ENCODE assay signal across 12 cellular contexts in the genomic region with DNA sequence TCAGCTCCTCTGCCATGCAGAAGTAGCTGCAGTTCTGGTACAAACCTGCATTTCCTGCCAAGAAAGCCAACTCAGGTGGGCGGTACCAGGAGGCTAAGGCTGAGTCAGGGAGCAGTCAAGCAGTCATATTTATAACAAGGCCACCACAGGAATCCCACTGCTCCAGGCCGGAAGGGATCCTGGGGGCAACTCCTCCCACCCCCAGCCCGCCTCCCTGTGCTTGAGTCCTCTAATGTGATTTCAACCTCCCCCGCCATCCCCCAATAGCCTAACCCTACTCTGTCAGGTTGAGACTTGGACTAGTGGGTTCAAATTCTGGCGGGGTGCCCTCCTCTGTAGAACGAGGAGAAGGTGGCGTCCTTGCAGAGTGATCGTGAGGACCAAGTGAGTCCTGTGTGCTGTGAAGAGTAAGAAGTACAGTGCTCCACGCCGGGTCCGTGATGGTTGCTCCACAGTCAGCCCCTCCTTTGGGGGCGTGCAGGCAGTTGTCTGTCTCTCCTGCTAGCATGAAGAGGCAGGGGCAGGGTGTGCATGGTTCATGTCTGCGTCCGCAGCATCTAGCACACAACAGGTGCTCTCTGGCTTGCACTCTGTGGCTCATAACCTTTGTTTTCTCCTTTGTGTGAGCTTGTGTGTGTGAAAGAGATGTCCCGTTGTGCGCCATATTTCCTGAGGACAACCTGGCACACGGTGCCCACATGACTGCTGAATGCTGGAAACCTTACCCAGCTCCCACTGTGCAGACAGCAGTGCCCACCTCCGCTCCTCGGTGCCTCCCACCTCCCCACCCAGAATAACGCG.
DNase-seq lines count a peak whose midpoint lies in the region; ATAC-seq and TF ChIP-seq lines count a peak whose summit lies in the region.
"Had no signal": no experiment of that assay in that cellular context is flagged by ENCODE, and none has a peak within 500 bp of the region (broad histone marks: within the 10 kb centered on the region; RNA-seq: fewer than 3 reads in every experiment).

No MANE protein-coding gene starts in this region.

- no peaks in the 10 kb centered on the region for H3K36me3 Mint-ChIP-seq in activated CD4-positive, alpha-beta memory T cell treated with anti-CD3 and anti-CD28 coated beads for 36 hours
- H3K36me3 Mint-ChIP-seq: memory B cell had no signal

- CTCF ChIA-PET in activated CD4-positive, alpha-beta memory T cell treated with anti-CD3 and anti-CD28 coated beads for 36 hours (lab: Charles Lee), result interaction anchor here (0.6 kb wide), 1 partner anchor 17 kb away, joined by 3 read pairs; no protein-coding TSS in a partner anchor

- no peaks in the 10 kb centered on the region for H3K9me3 Mint-ChIP-seq in activated CD4-positive, alpha-beta memory T cell treated with anti-CD3 and anti-CD28 coated beads for 36 hours
- H3K9me3 Mint-ChIP-seq: memory B cell had no signal

- H3K27me3 Mint-ChIP-seq in activated CD4-positive, alpha-beta memory T cell treated with anti-CD3 and anti-CD28 coated beads for 36 hours, result no peaks in the 10 kb centered on the region

- TF ChIP-seq CTCF in fibroblast of mammary gland (conservative IDR thresholded peaks at IDR 0.05; ENCODE audit: control insufficient read depth, insufficient read depth, low read depth, low read length) (no peak), retinal pigment epithelial cell (conservative IDR thresholded peaks at IDR 0.05; ENCODE audit: low read depth, low read length) (no peak)

- intact Hi-C loops in activated CD4-positive, alpha-beta memory T cell treated with anti-CD3 and anti-CD28 coated beads for 36 hours (cut with micrococcal nuclease), result no loop called here

- no peaks in the 10 kb centered on the region for H3K4me1 Mint-ChIP-seq in activated CD4-positive, alpha-beta memory T cell treated with anti-CD3 and anti-CD28 coated beads for 36 hours (ENCODE audit: low read depth)
- H3K4me1 Mint-ChIP-seq: memory B cell had no signal

- H3K4me3 ChIP-seq in fibroblast of mammary gland (ENCODE audit: control insufficient read depth, low read depth, low read length) (no peak overlapping the region), retinal pigment epithelial cell (ENCODE audit: low read length) (no peak overlapping the region)

- ATAC-seq in GM19395 (IDR thresholded peaks at IDR 0.05; ENCODE audit: unreplicated experiment), result no peak
- ATAC-seq: activated CD4-positive, CD25-positive, alpha-beta regulatory T cell treated with anti-CD3 and anti-CD28 coated beads, Interleukin-2, amount 50 U/mL, for 24 hours had no signal

- POLR2A ChIA-PET in activated CD4-positive, alpha-beta memory T cell treated with anti-CD3 and anti-CD28 coated beads for 36 hours (lab: Charles Lee), result no interaction called here

- DNase-seq in ELR (ENCODE audit: low read depth), result peak; percentile 94
- DNase-seq in RPMI7951 (ENCODE audit: low read depth), result peak; percentile 85
- DNase-seq in fibroblast of mammary gland (ENCODE audit: low read depth), result peak; percentile 82
- peak; percentile 79 for DNase-seq in retinal pigment epithelial cell (ENCODE audit: low read depth)
- no peak for DNase-seq in globus pallidus (ENCODE audit: low spot score)
- DNase-seq in activated CD4-positive, alpha-beta memory T cell treated with anti-CD3 and anti-CD28 coated beads for 36 hours, result no peak
- no peak for DNase-seq in stimulated activated naive CD4-positive, alpha-beta T cell (lab: John Stamatoyannopoulos, UW)
- DNase-seq: NCI-H510A treated with DMSO at 0.1 percent for 48 hours; stimulated activated CD4-positive, alpha-beta T cell treated with anti-CD3 and anti-CD28 coated beads, Interleukin-4, amount 100 ng/mL, for 1 hour had no signal

- H3K4me3 Mint-ChIP-seq in activated CD4-positive, alpha-beta memory T cell treated with anti-CD3 and anti-CD28 coated beads for 36 hours, result no peak overlapping the region
- H3K4me3 Mint-ChIP-seq: memory B cell had no signal

- no peak overlapping the region for H3K27ac Mint-ChIP-seq in activated CD4-positive, alpha-beta memory T cell treated with anti-CD3 and anti-CD28 coated beads for 36 hours
- H3K27ac Mint-ChIP-seq: memory B cell had no signal

Comparison
In these comparisons a context has a peak if more than half of its experiments do, and no peak if none do; other contexts are left out.
1. DNase-seq: peak in ELR (single experiment), RPMI7951 (single experiment), fibroblast of mammary gland (single experiment) and retinal pigment epithelial cell (single experiment); none in globus pallidus (single experiment), activated CD4-positive, alpha-beta memory T cell treated with anti-CD3 and anti-CD28 coated beads for 36 hours (single experiment) and stimulated activated naive CD4-positive, alpha-beta T cell (0 of 6).